22 cellular contexts compared by ENCODE assay signal in the genomic region with DNA sequence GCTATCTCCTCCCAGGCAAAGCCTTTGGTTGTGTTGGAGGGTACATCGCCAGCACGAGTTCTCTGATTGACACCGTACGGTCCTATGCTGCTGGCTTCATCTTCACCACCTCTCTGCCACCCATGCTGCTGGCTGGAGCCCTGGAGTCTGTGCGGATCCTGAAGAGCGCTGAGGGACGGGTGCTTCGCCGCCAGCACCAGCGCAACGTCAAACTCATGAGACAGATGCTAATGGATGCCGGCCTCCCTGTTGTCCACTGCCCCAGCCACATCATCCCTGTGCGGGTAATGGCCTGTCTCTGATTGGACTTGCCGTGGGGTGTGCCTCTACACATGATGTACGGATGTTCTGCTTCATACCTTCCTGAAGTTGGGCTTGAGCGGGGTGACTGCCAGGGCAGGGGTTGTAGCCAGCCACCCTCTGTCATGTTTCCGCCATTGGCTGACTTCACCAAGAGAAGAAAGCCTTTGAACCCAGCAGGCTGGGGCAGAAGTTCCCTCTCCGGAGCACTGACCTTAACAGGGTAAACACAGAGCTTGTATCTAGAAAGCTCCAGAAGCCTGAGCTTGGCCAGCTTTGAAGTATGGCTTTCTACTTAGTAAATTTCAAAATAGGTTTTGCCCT. TPM values are rescaled to one million over a fixed set of nuclear protein-coding genes. Genes with fewer than 3 reads are reported as not detected.
"Had no signal": no experiment of that assay in that cellular context is flagged by ENCODE, and none has a peak within 500 bp of the region (broad histone marks: within the 10 kb centered on the region; RNA-seq: fewer than 3 reads in every experiment).

No MANE protein-coding gene starts in this region.

- H3K27ac ChIP-seq: brain microvascular endothelial cell, foreskin keratinocyte, prostate gland, WERI-Rb-1 had no signal

- H3K4me1 ChIP-seq: foreskin keratinocyte had no signal

- H3K4me3 ChIP-seq: mucosa of descending colon, prostate gland had no signal

- H3K9me3 ChIP-seq: mucosa of descending colon, prostate gland had no signal

- H3K27me3 ChIP-seq: brain microvascular endothelial cell, foreskin keratinocyte had no signal

- DNase-seq: activated CD4-positive, alpha-beta T cell treated with anti-CD3 and anti-CD28 coated beads, Interleukin-2, amount 10 ng/mL, durations not matched to agents 7 days and 5 days; activated CD4-positive, CD25-positive, alpha-beta regulatory T cell treated with anti-CD3 and anti-CD28 coated beads, Interleukin-2, amount 50 U/mL, for 72 hours; activated CD8-positive, alpha-beta T cell treated with anti-CD3 and anti-CD28 coated beads for 36 hours; activated T-cell treated with anti-CD3 and anti-CD28 coated beads, Interleukin-2, amount 50 U/mL, for 1 hour; aorta; brain microvascular endothelial cell; caudate nucleus; effector CD8-positive, alpha-beta T cell; foreskin keratinocyte; hypothalamus; mesendoderm; mucosa of descending colon; naive thymus-derived CD4-positive, alpha-beta T cell; stimulated activated CD4-positive, alpha-beta T cell treated with anti-CD3 and anti-CD28 coated beads, Interleukin-4, amount 100 ng/mL, for 24 hours; stimulated activated naive CD4-positive, alpha-beta T cell treated with Interleukin-2 at 50 U/mL for 16 hours; T-cell; WERI-Rb-1 had no signal

- ATAC-seq: activated CD8-positive, alpha-beta T cell treated with anti-CD3 and anti-CD28 coated beads for 36 hours; activated naive CD4-positive, alpha-beta T cell treated with anti-CD3 and anti-CD28 coated beads, Interleukin-2, amount 50 U/mL, for 72 hours; foreskin keratinocyte; T-cell had no signal

RNA-seq across cellular contexts. Expression of gene TLR9, which starts 14.1 kb away (rescaled TPM):
- total RNA-seq: foreskin keratinocyte, neural crest cell, osteocyte, subcutaneous adipose tissue had no signal
- polyA plus RNA-seq: aorta, foreskin keratinocyte had no signal
